ENCODE assay signal across 14 cellular contexts in the genomic region with DNA sequence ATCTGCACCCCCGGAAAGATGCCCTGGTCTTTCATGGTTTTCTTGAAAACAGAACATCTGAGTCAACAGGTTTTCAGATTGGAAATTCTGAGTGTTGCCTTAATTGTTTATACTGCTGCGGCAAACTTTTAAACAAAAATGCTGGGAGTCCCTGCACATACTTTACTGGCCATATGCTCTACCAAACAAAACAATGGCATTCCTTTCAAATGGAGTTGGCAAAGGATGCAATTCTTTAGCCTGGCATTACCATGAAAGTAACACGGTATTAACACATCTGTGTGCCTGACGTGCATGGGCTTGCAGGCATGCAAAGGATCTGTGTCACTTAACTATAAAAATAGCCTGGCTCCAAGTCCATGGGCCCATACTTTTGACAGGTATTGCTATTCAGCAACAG. TPM values are rescaled to one million over a fixed set of nuclear protein-coding genes. Genes with fewer than 3 reads are reported as not detected.
DNase-seq lines count a peak whose midpoint lies in the region; ATAC-seq and TF ChIP-seq lines count a peak whose summit lies in the region.
"Had no signal": no experiment of that assay in that cellular context is flagged by ENCODE, and none has a peak within 500 bp of the region (broad histone marks: within the 10 kb centered on the region; RNA-seq: fewer than 3 reads in every experiment).

No MANE protein-coding gene starts in this region.

- peaks cover 7% of the 10 kb centered on the region for H3K4me1 Mint-ChIP-seq in activated T-helper 2 cell treated with anti-CD3 and anti-CD28 coated beads, Interferon-gamma antibody, Interleukin-2, Interleukin-4, amounts not matched to agents 10 μg/mL and 5 μg/mL and 100 μg/mL, durations not matched to agents 14 hours and 24 hours and 36 hours (ENCODE audit: low read depth)

- peak overlapping the region; percentile 78 for H3K4me2 ChIP-seq in PC-9
- no peak overlapping the region for H3K4me2 ChIP-seq in neural cell (ENCODE audit: low read length)
- no peak overlapping the region for H3K4me2 ChIP-seq in Karpas-422 (ENCODE audit: low read depth, low read length, poor library complexity, severe bottlenecking)
- H3K4me2 ChIP-seq: BLaER1 had no signal

- H3K9ac ChIP-seq in neural cell (ENCODE audit: low read length) (no peak overlapping the region), Karpas-422 (ENCODE audit: low read length) (no peak overlapping the region)
- H3K9ac ChIP-seq: BLaER1 had no signal

- WGBS in esophagus squamous epithelium, 2 donors = 9 to 42% methylated on average over 4 of the region's 4 CpGs

- H2AFZ ChIP-seq in PC-9 (peak overlapping the region; percentile 58; the same call in 1 of the 2 replicates), neural cell (ENCODE audit: low read depth, low read length) (no peak overlapping the region), Karpas-422 (ENCODE audit: low read length) (no peak overlapping the region)

- POLR2A ChIA-PET in PC-9 (lab: Charles Lee; ENCODE audit: unreplicated experiment) = interaction anchor here (0.7 kb wide), 1 partner anchor 423 kb away, joined by 4 read pairs; no protein-coding TSS in a partner anchor

- H3K4me1 ChIP-seq in PC-9 (replicated peaks; ENCODE audit: insufficient read depth) (peaks cover 48% of the 10 kb centered on the region), esophagus squamous epithelium (peaks cover 3 to 54% (median 12%) of the 10 kb centered on the region in 3 donors), Karpas-422 (ENCODE audit: low read length) (no peaks in the 10 kb centered on the region)
- H3K4me1 ChIP-seq: BLaER1 had no signal

- no peak overlapping the region for H3K27ac Mint-ChIP-seq in activated T-helper 2 cell treated with anti-CD3 and anti-CD28 coated beads, Interferon-gamma antibody, Interleukin-2, Interleukin-4, amounts not matched to agents 10 μg/mL and 5 μg/mL and 100 μg/mL, durations not matched to agents 14 hours and 24 hours and 36 hours
- H3K27ac Mint-ChIP-seq: activated T-cell treated with anti-CD3 and anti-CD28 coated beads, Interleukin-2, amount 50 U/mL, for 24 hours had no signal

- H3K9me2 ChIP-seq in PC-9 (ENCODE audit: insufficient read depth) (no peaks in the 10 kb centered on the region), neural cell (ENCODE audit: insufficient read depth, low read length) (no peaks in the 10 kb centered on the region), Karpas-422 (replicated peaks; ENCODE audit: insufficient read depth, low read length) (no peaks in the 10 kb centered on the region)

- peaks cover 59% of the 10 kb centered on the region for H3K27me3 Mint-ChIP-seq in activated T-helper 2 cell treated with anti-CD3 and anti-CD28 coated beads, Interferon-gamma antibody, Interleukin-2, Interleukin-4, amounts not matched to agents 10 μg/mL and 5 μg/mL and 100 μg/mL, durations not matched to agents 14 hours and 24 hours and 36 hours (ENCODE audit: low read depth)

- CTCF ChIA-PET in PC-9 (lab: Charles Lee) = no interaction called here

- H3F3A ChIP-seq in PC-9 (ENCODE audit: insufficient read depth, low read depth) (peaks cover 19% of the 10 kb centered on the region), neural cell (ENCODE audit: insufficient read depth, low read length, poor library complexity, severe bottlenecking) (no peaks in the 10 kb centered on the region)

- H3K9me3 Mint-ChIP-seq in activated T-helper 2 cell treated with anti-CD3 and anti-CD28 coated beads, Interferon-gamma antibody, Interleukin-2, Interleukin-4, amounts not matched to agents 10 μg/mL and 5 μg/mL and 100 μg/mL, durations not matched to agents 14 hours and 24 hours and 36 hours = no peaks in the 10 kb centered on the region
- H3K9me3 Mint-ChIP-seq: activated T-cell treated with anti-CD3 and anti-CD28 coated beads, Interleukin-2, amount 50 U/mL, for 24 hours had no signal

- H3K4me3 Mint-ChIP-seq in activated T-helper 2 cell treated with anti-CD3 and anti-CD28 coated beads, Interferon-gamma antibody, Interleukin-2, Interleukin-4, amounts not matched to agents 10 μg/mL and 5 μg/mL and 100 μg/mL, durations not matched to agents 14 hours and 24 hours and 36 hours (ENCODE audit: low read depth) = no peak overlapping the region
- H3K4me3 Mint-ChIP-seq: activated T-cell treated with anti-CD3 and anti-CD28 coated beads, Interleukin-2, amount 50 U/mL, for 24 hours had no signal

- H3K27me3 ChIP-seq in PC-9 (ENCODE audit: insufficient read depth, low read depth) (no peaks in the 10 kb centered on the region), esophagus squamous epithelium (peaks cover 0 to 51% (median 0%) of the 10 kb centered on the region in 4 donors), neural cell (ENCODE audit: insufficient read depth, low read depth, low read length) (peaks cover 50% of the 10 kb centered on the region), Karpas-422 (ENCODE audit: low read length) (no peaks in the 10 kb centered on the region)

- H3K36me3 Mint-ChIP-seq in activated T-helper 2 cell treated with anti-CD3 and anti-CD28 coated beads, Interferon-gamma antibody, Interleukin-2, Interleukin-4, amounts not matched to agents 10 μg/mL and 5 μg/mL and 100 μg/mL, durations not matched to agents 14 hours and 24 hours and 36 hours (ENCODE audit: low read depth) = no peaks in the 10 kb centered on the region

- H3K4me3 ChIP-seq in AG10803 (ENCODE audit: low read length) (peak overlapping the region; percentile 71), PC-9 (peak overlapping the region; percentile 55), esophagus squamous epithelium (peak overlapping the region in 3 of 4 donors; percentile 37 to 65 (median 41)), neural cell (ENCODE audit: low read length) (peak overlapping the region; percentile 53), Karpas-422 (ENCODE audit: low read length) (no peak overlapping the region)
- H3K4me3 ChIP-seq: BLaER1 had no signal

- no TSS peak for BruUV-seq in PC-9 (replicated peaks; lab: Mats Ljungman, UMichigan)

- peaks cover 4% of the 10 kb centered on the region; the same call in 1 of the 2 replicates for H3K9me3 ChIP-seq in PC-9 (ENCODE audit: insufficient read depth, low read depth)
- H3K9me3 ChIP-seq in esophagus squamous epithelium = no peaks in the 10 kb centered on the region
- no peaks in the 10 kb centered on the region for H3K9me3 ChIP-seq in neural cell (ENCODE audit: low read length)
- no peaks in the 10 kb centered on the region for H3K9me3 ChIP-seq in Karpas-422 (ENCODE audit: low read length)
- H3K9me3 ChIP-seq: BLaER1 had no signal

- no peak for ATAC-seq in GM19467 (IDR thresholded peaks at IDR 0.05; ENCODE audit: unreplicated experiment)
- ATAC-seq: stimulated activated naive CD8-positive, alpha-beta T cell treated with anti-CD3 and anti-CD28 coated beads, Interleukin-15, Interleukin-2, amounts not matched to agents 100 U/mL and 50 U/mL, for 24 hours had no signal

- H3K79me2 ChIP-seq in PC-9 (ENCODE audit: low read depth) (peaks cover 70% of the 10 kb centered on the region), neural cell (replicated peaks; ENCODE audit: insufficient read depth, low read length) (no peaks in the 10 kb centered on the region), Karpas-422 (ENCODE audit: low read length) (no peaks in the 10 kb centered on the region)

- TF ChIP-seq POLR2A in esophagus squamous epithelium (IDR thresholded peaks at IDR 0.05) = no peak

- no peaks in the 10 kb centered on the region for H4K20me1 ChIP-seq in PC-9 (ENCODE audit: insufficient read depth)
- H4K20me1 ChIP-seq in neural cell (ENCODE audit: insufficient read depth) = no peaks in the 10 kb centered on the region
- H4K20me1 ChIP-seq in Karpas-422 (ENCODE audit: insufficient read depth, low read depth, low read length) = no peaks in the 10 kb centered on the region
- H4K20me1 ChIP-seq: BLaER1 had no signal

- intact Hi-C loops in PC-9 (cut with micrococcal nuclease; ENCODE audit: unreplicated experiment) (loop anchor here (1.0 kb wide), 1 partner anchor 653 kb away; no protein-coding TSS in a partner anchor), esophagus squamous epithelium (cut with DNase I) (loop anchor here (10.0 kb wide), 1 partner anchor 654 kb away; no protein-coding TSS in a partner anchor)
- intact Hi-C loops in activated T-helper 2 cell treated with anti-CD3 and anti-CD28 coated beads, Interferon-gamma antibody, Interleukin-2, Interleukin-4, amounts not matched to agents 10 μg/mL and 5 μg/mL and 100 μg/mL, durations not matched to agents 14 hours and 24 hours and 36 hours (cut with micrococcal nuclease) = no loop called here

- no peak overlapping the region for H3K27ac ChIP-seq in PC-9
- H3K27ac ChIP-seq in esophagus squamous epithelium = peak overlapping the region in 3 of 4 donors; percentile 62 to 86 (median 75)
- no peak overlapping the region for H3K27ac ChIP-seq in neural cell (ENCODE audit: low read length)
- H3K27ac ChIP-seq in Karpas-422 (ENCODE audit: low read length) = no peak overlapping the region
- H3K27ac ChIP-seq: BLaER1 had no signal

- no peak for TF ChIP-seq RAD21 in neural cell (conservative IDR thresholded peaks at IDR 0.05)

- peak; percentile 68 for DNase-seq in AG10803 (ENCODE audit: low read depth)
- peak in 1 of 2 experiments; percentile 6 for DNase-seq in PC-9
- no peak for DNase-seq in esophagus squamous epithelium (lab: John Stamatoyannopoulos, UW)
- DNase-seq in cerebellum (ENCODE audit: low spot score) = no peak
- no peak for DNase-seq in Karpas-422
- DNase-seq in activated T-helper 2 cell treated with anti-CD3 and anti-CD28 coated beads, Interferon-gamma antibody, Interleukin-2, Interleukin-4, amounts not matched to agents 10 μg/mL and 5 μg/mL and 100 μg/mL, durations not matched to agents 14 hours and 24 hours and 36 hours (ENCODE audit: low spot score) = no peak
- DNase-seq: activated T-cell treated with anti-CD3 and anti-CD28 coated beads, Interleukin-2, amount 50 U/mL, for 24 hours; dorsolateral prefrontal cortex; NCI-H524 treated with DMSO at 0.1 percent for 48 hours; stimulated activated CD4-positive, alpha-beta T cell treated with anti-CD3 and anti-CD28 coated beads, Interleukin-12 subunit alpha, Interleukin-12 subunit beta, amount 100 ng/mL, for 4 hours; stimulated activated naive CD8-positive, alpha-beta T cell treated with anti-CD3 and anti-CD28 coated beads, Interleukin-15, Interleukin-2, amounts not matched to agents 100 U/mL and 50 U/mL, for 24 hours had no signal

- TF ChIP-seq CTCF in AG10803 (conservative IDR thresholded peaks at IDR 0.05; ENCODE audit: low read length) = no peak
- TF ChIP-seq CTCF in PC-9 (conservative IDR thresholded peaks at IDR 0.05) = no peak
- TF ChIP-seq CTCF in esophagus squamous epithelium (IDR thresholded peaks at IDR 0.05) = no peak
- TF ChIP-seq CTCF in neural cell (IDR thresholded peaks at IDR 0.05; ENCODE audit: poor library complexity, severe bottlenecking) = no peak

- TF ChIP-seq EP300 in neural cell (conservative IDR thresholded peaks at IDR 0.05; ENCODE audit: poor library complexity, severe bottlenecking) = no peak

- H3K36me3 ChIP-seq in PC-9 (ENCODE audit: low read depth) (peaks cover 5% of the 10 kb centered on the region; the same call in 1 of the 2 replicates), esophagus squamous epithelium (no peaks in the 10 kb centered on the region), neural cell (ENCODE audit: insufficient read depth, low read length) (no peaks in the 10 kb centered on the region), Karpas-422 (ENCODE audit: insufficient read depth, low read length) (no peaks in the 10 kb centered on the region)
- H3K36me3 ChIP-seq: BLaER1 had no signal

RNA-seq across cellular contexts. Expression of gene INHBA, which starts 4.2 kb away (rescaled TPM):
- total RNA-seq in PC-9 (2021) (17.3 and 17.6 TPM in 2 replicates), esophagus squamous epithelium (1 to 10 TPM in 2 of 4 donors, under 1 TPM in 1, not detected in 1; 0.85 to 5.3 (median 1.4) TPM), cerebellum (3.2 TPM)
- 0.19 and 0.30 TPM in 2 replicates for polyA plus RNA-seq in neural cell
- polyA minus RNA-seq in neural cell = 0.24 and 0.35 TPM in 2 replicates
- not detected in 2 replicates for total RNA-seq in Karpas-422 (2014; rRNA removed; shearing (Covaris generic); ENCODE audit: low replicate concordance)
- 0.97 and 1.0 TPM in 2 replicates for total RNA-seq in activated T-helper 2 cell treated with anti-CD3 and anti-CD28 coated beads, Interferon-gamma antibody, Interleukin-2, Interleukin-4, amounts not matched to agents 10 μg/mL and 5 μg/mL and 100 μg/mL, durations not matched to agents 14 hours and 24 hours and 36 hours

Comparison
In these comparisons a context has a peak if more than half of its experiments do, and no peak if none do; other contexts are left out.
1. H3K27ac ChIP-seq: peak in esophagus squamous epithelium (3 of 4); none in PC-9 (single experiment), neural cell (single experiment) and Karpas-422 (single experiment).